Comparison of ENCODE assay signal across 10 cellular contexts in the genomic region with DNA sequence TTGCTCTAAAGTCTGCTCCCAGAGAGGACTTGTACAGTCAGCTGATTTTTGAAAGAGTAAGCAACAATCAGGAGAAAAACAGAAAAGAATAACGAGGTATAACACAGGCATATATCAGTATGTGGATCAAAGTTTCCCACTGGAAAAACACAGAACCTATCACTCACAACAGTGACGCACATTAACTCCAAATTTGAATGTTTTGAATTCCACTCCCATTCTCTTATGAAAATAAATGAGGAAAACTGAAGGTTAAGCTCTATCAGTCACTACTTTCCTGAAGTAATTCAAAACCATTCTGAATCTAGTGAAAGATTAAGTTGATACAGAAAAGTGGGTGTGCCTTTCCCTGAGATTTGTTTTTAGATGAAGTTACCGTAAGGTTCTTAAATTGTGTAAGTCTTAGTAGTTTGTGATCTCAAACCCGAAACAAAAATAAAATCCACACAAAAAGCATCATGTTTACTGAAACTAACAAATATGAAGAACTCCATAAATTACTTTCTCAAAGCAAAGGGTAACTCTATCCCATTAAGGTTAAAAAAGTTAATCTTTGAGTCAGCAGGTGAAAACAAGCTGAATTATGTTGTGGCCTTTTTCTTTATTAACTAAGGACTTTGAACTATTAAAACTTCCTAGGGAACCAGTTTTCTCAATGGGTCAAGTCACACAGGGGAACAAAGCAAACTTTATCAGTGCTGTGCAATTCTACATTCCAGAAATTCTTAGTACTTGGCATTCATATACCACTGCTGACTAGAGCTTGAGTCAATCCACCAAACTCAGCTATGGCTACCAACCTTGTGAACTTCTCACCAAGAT.
A peak's percentile ranks its signal among the peaks of the same experiment; 100 is the strongest.
DNase-seq lines count a peak whose midpoint lies in the region; ATAC-seq and TF ChIP-seq lines count a peak whose summit lies in the region.
"Had no signal": no experiment of that assay in that cellular context is flagged by ENCODE, and none has a peak within 500 bp of the region (broad histone marks: within the 10 kb centered on the region; RNA-seq: fewer than 3 reads in every experiment).

No MANE protein-coding gene starts in this region.

- H3F3A ChIP-seq in GM23338 (replicated peaks; ENCODE audit: low read depth), result no peaks in the 10 kb centered on the region

- H3K36me3 Mint-ChIP-seq in GM23338 (ENCODE audit: low read depth), result no peaks in the 10 kb centered on the region

- H3K36me3 ChIP-seq in GM23338 (ENCODE audit: insufficient read depth) (no peaks in the 10 kb centered on the region), adrenal gland (replicated peaks in 1 of 2) (no peaks in the 10 kb centered on the region), cardiac muscle cell (no peaks in the 10 kb centered on the region), rectal smooth muscle tissue (ENCODE audit: control insufficient read depth, insufficient read depth, low read length) (no peaks in the 10 kb centered on the region)
- H3K36me3 ChIP-seq: neutrophil had no signal

- peak overlapping the region; percentile 62 for H3K4me2 ChIP-seq in GM23338

- H3K27ac ChIP-seq in GM23338 (ENCODE audit: low read depth) (no peak overlapping the region), adrenal gland (peak overlapping the region in 4 of 5 donors; percentile 35 to 71 (median 54)), cardiac muscle cell (peak overlapping the region; percentile 49), rectal smooth muscle tissue (ENCODE audit: low read depth, low read length) (peak overlapping the region; percentile 24)
- H3K27ac ChIP-seq: neutrophil had no signal

- ATAC-seq in GM23338 (peak; percentile 61), GM21526 (IDR thresholded peaks at IDR 0.05; ENCODE audit: low FRiP score, unreplicated experiment) (no peak)

- TF ChIP-seq CTCF in GM23338 (conservative IDR thresholded peaks at IDR 0.05; ENCODE audit: low read depth in 2 of 2) (no peak), adrenal gland (IDR thresholded peaks at IDR 0.05) (no peak), cardiac muscle cell (IDR thresholded peaks at IDR 0.05; ENCODE audit: low read depth, low read length) (no peak)

- H3K27ac Mint-ChIP-seq in GM23338, result no peak overlapping the region

- DNase-seq in GM23338 (ENCODE audit: low spot score) (peak; percentile 62), adrenal gland (no peak), cardiac muscle cell (ENCODE audit: low read depth in 1 of 2, low spot score in 1 of 2) (peak; percentile 71 to 88), NCI-H146 treated with DMSO at 0.1 percent for 48 hours (lab: John Stamatoyannopoulos, UW; ENCODE audit: unreplicated experiment) (no peak), NCI-H526 (lab: John Stamatoyannopoulos, UW) (no peak)
- no peak for DNase-seq in stimulated activated CD4-positive, alpha-beta T cell treated with anti-CD3 and anti-CD28 coated beads, Interleukin-4, amount 100 ng/mL, for 4 hours
- DNase-seq: NCI-H748 treated with DMSO at 0.1 percent for 48 hours had no signal

- H3K4me3 ChIP-seq in GM23338, result no peak overlapping the region
- H3K4me3 ChIP-seq in adrenal gland, result no peak overlapping the region
- no peak overlapping the region for H3K4me3 ChIP-seq in cardiac muscle cell
- no peak overlapping the region for H3K4me3 ChIP-seq in rectal smooth muscle tissue (ENCODE audit: low read length)

- no peaks in the 10 kb centered on the region for H3K9me2 ChIP-seq in GM23338 (ENCODE audit: insufficient read depth)

- H3K4me1 ChIP-seq in GM23338 (ENCODE audit: insufficient read depth) (peaks cover 40% of the 10 kb centered on the region), adrenal gland (replicated peaks in 1 of 2) (peaks cover 6 to 20% of the 10 kb centered on the region in 2 donors), cardiac muscle cell (ENCODE audit: low read depth) (peaks cover 13% of the 10 kb centered on the region), rectal smooth muscle tissue (ENCODE audit: control insufficient read depth, insufficient read depth, low read length) (peaks cover 6% of the 10 kb centered on the region)

- TF ChIP-seq POLR2A in adrenal gland (IDR thresholded peaks at IDR 0.05), result no peak

- no peak overlapping the region for H3K9ac ChIP-seq in rectal smooth muscle tissue (ENCODE audit: low read length)

- H3K27me3 ChIP-seq in GM23338 (ENCODE audit: insufficient read depth) (no peaks in the 10 kb centered on the region), adrenal gland (no peaks in the 10 kb centered on the region), cardiac muscle cell (no peaks in the 10 kb centered on the region), rectal smooth muscle tissue (ENCODE audit: control insufficient read depth, insufficient read depth, low read length) (no peaks in the 10 kb centered on the region)

- WGBS in adrenal gland, 4 donors, result 43 to 53% (median 48%) methylated on average over 4 of the region's 4 CpGs

- intact Hi-C loops in adrenal gland (cut with DNase I), result no loop called here

- H3K4me3 Mint-ChIP-seq in GM23338, result peak overlapping the region; percentile 27; the same call in 2 of the 3 replicates

- H3K9me3 Mint-ChIP-seq in GM23338, result no peaks in the 10 kb centered on the region

- H2AFZ ChIP-seq in GM23338, result no peak overlapping the region

- H3K4me1 Mint-ChIP-seq in GM23338, result peaks cover 43% of the 10 kb centered on the region

- peaks cover 4% of the 10 kb centered on the region for H3K27me3 Mint-ChIP-seq in GM23338 (ENCODE audit: insufficient read depth, low read depth, poor library complexity)

- no peaks in the 10 kb centered on the region for H3K79me2 ChIP-seq in GM23338 (replicated peaks; ENCODE audit: insufficient read depth)

- H3K9me3 ChIP-seq in adrenal gland (replicated peaks in 1 of 3), result no peaks in the 10 kb centered on the region
- H3K9me3 ChIP-seq in cardiac muscle cell (ENCODE audit: low read depth), result no peaks in the 10 kb centered on the region
- H3K9me3 ChIP-seq: neutrophil had no signal

- no peaks in the 10 kb centered on the region for H4K20me1 ChIP-seq in GM23338 (replicated peaks; ENCODE audit: insufficient read depth)

TF ChIP-seq in GM23338, 12 proteins besides CTCF, POLR2A, EP300 and RAD21:
- TF ChIP-seq, protein P1, sequence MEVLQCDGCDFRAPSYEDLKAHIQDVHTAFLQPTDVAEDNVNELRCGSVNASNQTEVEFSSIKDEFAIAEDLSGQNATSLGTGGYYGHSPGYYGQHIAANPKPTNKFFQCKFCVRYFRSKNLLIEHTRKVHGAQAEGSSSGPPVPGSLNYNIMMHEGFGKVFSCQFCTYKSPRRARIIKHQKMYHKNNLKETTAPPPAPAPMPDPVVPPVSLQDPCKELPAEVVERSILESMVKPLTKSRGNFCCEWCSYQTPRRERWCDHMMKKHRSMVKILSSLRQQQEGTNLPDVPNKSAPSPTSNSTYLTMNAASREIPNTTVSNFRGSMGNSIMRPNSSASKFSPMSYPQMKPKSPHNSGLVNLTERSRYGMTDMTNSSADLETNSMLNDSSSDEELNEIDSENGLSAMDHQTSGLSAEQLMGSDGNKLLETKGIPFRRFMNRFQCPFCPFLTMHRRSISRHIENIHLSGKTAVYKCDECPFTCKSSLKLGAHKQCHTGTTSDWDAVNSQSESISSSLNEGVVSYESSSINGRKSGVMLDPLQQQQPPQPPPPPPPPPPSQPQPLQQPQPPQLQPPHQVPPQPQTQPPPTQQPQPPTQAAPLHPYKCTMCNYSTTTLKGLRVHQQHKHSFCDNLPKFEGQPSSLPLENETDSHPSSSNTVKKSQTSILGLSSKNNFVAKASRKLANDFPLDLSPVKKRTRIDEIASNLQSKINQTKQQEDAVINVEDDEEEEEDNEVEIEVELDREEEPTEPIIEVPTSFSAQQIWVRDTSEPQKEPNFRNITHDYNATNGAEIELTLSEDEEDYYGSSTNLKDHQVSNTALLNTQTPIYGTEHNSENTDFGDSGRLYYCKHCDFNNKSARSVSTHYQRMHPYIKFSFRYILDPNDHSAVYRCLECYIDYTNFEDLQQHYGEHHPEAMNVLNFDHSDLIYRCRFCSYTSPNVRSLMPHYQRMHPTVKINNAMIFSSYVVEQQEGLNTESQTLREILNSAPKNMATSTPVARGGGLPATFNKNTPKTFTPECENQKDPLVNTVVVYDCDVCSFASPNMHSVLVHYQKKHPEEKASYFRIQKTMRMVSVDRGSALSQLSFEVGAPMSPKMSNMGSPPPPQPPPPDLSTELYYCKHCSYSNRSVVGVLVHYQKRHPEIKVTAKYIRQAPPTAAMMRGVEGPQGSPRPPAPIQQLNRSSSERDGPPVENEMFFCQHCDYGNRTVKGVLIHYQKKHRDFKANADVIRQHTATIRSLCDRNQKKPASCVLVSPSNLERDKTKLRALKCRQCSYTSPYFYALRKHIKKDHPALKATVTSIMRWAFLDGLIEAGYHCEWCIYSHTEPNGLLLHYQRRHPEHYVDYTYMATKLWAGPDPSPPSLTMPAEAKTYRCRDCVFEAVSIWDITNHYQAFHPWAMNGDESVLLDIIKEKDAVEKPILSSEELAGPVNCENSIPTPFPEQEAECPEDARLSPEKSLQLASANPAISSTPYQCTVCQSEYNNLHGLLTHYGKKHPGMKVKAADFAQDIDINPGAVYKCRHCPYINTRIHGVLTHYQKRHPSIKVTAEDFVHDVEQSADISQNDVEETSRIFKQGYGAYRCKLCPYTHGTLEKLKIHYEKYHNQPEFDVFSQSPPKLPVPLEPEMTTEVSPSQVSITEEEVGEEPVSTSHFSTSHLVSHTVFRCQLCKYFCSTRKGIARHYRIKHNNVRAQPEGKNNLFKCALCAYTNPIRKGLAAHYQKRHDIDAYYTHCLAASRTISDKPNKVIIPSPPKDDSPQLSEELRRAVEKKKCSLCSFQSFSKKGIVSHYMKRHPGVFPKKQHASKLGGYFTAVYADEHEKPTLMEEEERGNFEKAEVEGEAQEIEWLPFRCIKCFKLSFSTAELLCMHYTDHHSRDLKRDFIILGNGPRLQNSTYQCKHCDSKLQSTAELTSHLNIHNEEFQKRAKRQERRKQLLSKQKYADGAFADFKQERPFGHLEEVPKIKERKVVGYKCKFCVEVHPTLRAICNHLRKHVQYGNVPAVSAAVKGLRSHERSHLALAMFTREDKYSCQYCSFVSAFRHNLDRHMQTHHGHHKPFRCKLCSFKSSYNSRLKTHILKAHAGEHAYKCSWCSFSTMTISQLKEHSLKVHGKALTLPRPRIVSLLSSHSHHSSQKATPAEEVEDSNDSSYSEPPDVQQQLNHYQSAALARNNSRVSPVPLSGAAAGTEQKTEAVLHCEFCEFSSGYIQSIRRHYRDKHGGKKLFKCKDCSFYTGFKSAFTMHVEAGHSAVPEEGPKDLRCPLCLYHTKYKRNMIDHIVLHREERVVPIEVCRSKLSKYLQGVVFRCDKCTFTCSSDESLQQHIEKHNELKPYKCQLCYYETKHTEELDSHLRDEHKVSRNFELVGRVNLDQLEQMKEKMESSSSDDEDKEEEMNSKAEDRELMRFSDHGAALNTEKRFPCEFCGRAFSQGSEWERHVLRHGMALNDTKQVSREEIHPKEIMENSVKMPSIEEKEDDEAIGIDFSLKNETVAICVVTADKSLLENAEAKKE (CRISPR knock-in tag; IDR thresholded peaks at IDR 0.05), result no peak; the same call in 1 of the 2 replicates
- TF ChIP-seq NANOG (IDR thresholded peaks at IDR 0.05; ENCODE audit: borderline replicate concordance) (peak; percentile 52; the same call in 1 of the 2 replicates), JUNB (IDR thresholded peaks at IDR 0.05; ENCODE audit: unreplicated experiment) (no peak), STAT1 (IDR thresholded peaks at IDR 0.05; ENCODE audit: unreplicated experiment) (no peak)

Comparison
In these comparisons a context has a peak if more than half of its experiments do, and no peak if none do; other contexts are left out.
1. DNase-seq: peak in GM23338 (single experiment) and cardiac muscle cell (2 of 2); none in adrenal gland (0 of 7), stimulated activated CD4-positive, alpha-beta T cell treated with anti-CD3 and anti-CD28 coated beads, Interleukin-4, amount 100 ng/mL, for 4 hours (0 of 2), NCI-H146 treated with DMSO at 0.1 percent for 48 hours (single experiment) and NCI-H526 (0 of 2).